Comparison of ENCODE assay signal across 8 cellular contexts in genomic region chr19:2775556-2776430, GRCh38. TPM values are rescaled to one million over a fixed set of nuclear protein-coding genes. Genes with fewer than 3 reads are reported as not detected.
A peak's percentile ranks its signal among the peaks of the same experiment; 100 is the strongest.
DNase-seq lines count a peak whose midpoint lies in the region; ATAC-seq and TF ChIP-seq lines count a peak whose summit lies in the region.

No MANE protein-coding gene starts in this region.

- DNase-seq in M059J (ENCODE audit: low read depth) (peak; percentile 81), fibroblast of villous mesenchyme (ENCODE audit: low read depth) (peak; percentile 88), sigmoid colon (no peak), aorta (peak; percentile 79 to 86), NCI-H2171 treated with DMSO at 0.1 percent for 48 hours (lab: John Stamatoyannopoulos, UW) (no peak), NCI-H446 (lab: John Stamatoyannopoulos, UW) (no peak)
- DNase-seq in activated T-cell treated with anti-CD3 and anti-CD28 coated beads, Interleukin-2, amount 50 U/mL, for 48 hours, result peak; percentile 86

- H3K9me3 ChIP-seq in sigmoid colon, result no peaks in the 10 kb centered on the region
- no peaks in the 10 kb centered on the region for H3K9me3 ChIP-seq in aorta (ENCODE audit: control insufficient read depth, low read length)

- H3K36me3 ChIP-seq in sigmoid colon (no peaks in the 10 kb centered on the region), aorta (ENCODE audit: control insufficient read depth in 1 of 2, insufficient read depth in 2 of 2, low read length in 1 of 2) (no peaks in the 10 kb centered on the region)

- no peak for TF ChIP-seq CTCF in fibroblast of villous mesenchyme (IDR thresholded peaks at IDR 0.05; ENCODE audit: insufficient read depth, low read depth, low read length)
- no peak for TF ChIP-seq CTCF in sigmoid colon (IDR thresholded peaks at IDR 0.05)

- ATAC-seq in aorta (ENCODE audit: low FRiP score) (no peak), HG03432 (IDR thresholded peaks at IDR 0.05; ENCODE audit: unreplicated experiment) (no peak)

- H3K4me1 ChIP-seq in sigmoid colon, result peaks cover 0 to 61% (median 45%) of the 10 kb centered on the region in 4 donors
- H3K4me1 ChIP-seq in aorta (ENCODE audit: control insufficient read depth in 1 of 2, insufficient read depth in 2 of 2, low read length in 2 of 2), result no peaks in the 10 kb centered on the region

- H3K27me3 ChIP-seq in sigmoid colon, result no peaks in the 10 kb centered on the region
- no peaks in the 10 kb centered on the region for H3K27me3 ChIP-seq in aorta (ENCODE audit: control insufficient read depth in 1 of 2, insufficient read depth in 2 of 2, low read length in 1 of 2)

- WGBS in sigmoid colon, 2 donors, result 63 to 81% methylated on average over 29 of the region's 29 CpGs
- WGBS in aorta, 2 donors, result 86 to 89% methylated on average over 29 of the region's 29 CpGs

- intact Hi-C loops in sigmoid colon (cut with DNase I), result no loop called here
- intact Hi-C loops in aorta (cut with DNase I), result no loop called here

- H3K4me3 ChIP-seq in fibroblast of villous mesenchyme (ENCODE audit: low read depth, low read length) (peak overlapping the region; percentile 43), sigmoid colon (peak overlapping the region in 1 of 4 donors; percentile 14), aorta (ENCODE audit: low read length in 2 of 2) (no peak overlapping the region)

- H3K27ac ChIP-seq in sigmoid colon (peak overlapping the region; percentile 48 to 70 (median 55)), aorta (ENCODE audit: low read depth in 1 of 2, low read length in 2 of 2) (no peak overlapping the region)

- no peak for TF ChIP-seq POLR2A in sigmoid colon (IDR thresholded peaks at IDR 0.05)

- TF ChIP-seq EP300 in sigmoid colon (IDR thresholded peaks at IDR 0.05), result no peak

RNA-seq across cellular contexts. Expression of gene SGTA, which starts 7.3 kb away (rescaled TPM):
- total RNA-seq in M059J (2014; rRNA removed; shearing (Covaris generic)), result 60.4 and 87.9 TPM in 2 replicates
- total RNA-seq in fibroblast of villous mesenchyme, result 44.5 and 50.9 TPM in 2 replicates
- total RNA-seq in sigmoid colon, result 10 to 100 TPM; 42.5 to 48.1 (median 45.2) TPM
- 10 to 100 TPM; 51.1 to 80.7 (median 55.0) TPM for polyA plus RNA-seq in sigmoid colon
- total RNA-seq in aorta, result 10 to 100 TPM; 31.5 to 32.9 TPM
- 10 to 100 TPM; 30.6 to 55.1 TPM for polyA plus RNA-seq in aorta

RNA-seq across cellular contexts. Expression of gene THOP1, which starts 9.5 kb away (rescaled TPM):
- 61.7 and 134 TPM in 2 replicates for total RNA-seq in M059J (2014; rRNA removed; shearing (Covaris generic))
- total RNA-seq in fibroblast of villous mesenchyme, result 65.7 and 72.5 TPM in 2 replicates
- 10 to 100 TPM; 23.2 to 61.8 (median 33.9) TPM for total RNA-seq in sigmoid colon
- polyA plus RNA-seq in sigmoid colon, result 10 to 100 TPM; 30.0 to 97.0 (median 51.1) TPM
- 10 to 100 TPM; 26.4 to 33.2 TPM for total RNA-seq in aorta
- 10 to 100 TPM in 1 of 2 donors, 1 to 10 TPM in 1; 9.3 to 55.4 TPM for polyA plus RNA-seq in aorta

RNA-seq across cellular contexts. Expression of gene SLC39A3, which starts 36.0 kb away (rescaled TPM):
- 73.7 and 80.4 TPM in 2 replicates for total RNA-seq in M059J (2014; rRNA removed; shearing (Covaris generic))
- total RNA-seq in fibroblast of villous mesenchyme, result 25.9 and 37.0 TPM in 2 replicates
- total RNA-seq in sigmoid colon, result 10 to 100 TPM; 15.5 to 21.7 (median 17.5) TPM
- polyA plus RNA-seq in sigmoid colon, result 10 to 100 TPM in 1 of 3 donors, 1 to 10 TPM in 2; 7.2 to 35.4 (median 7.4) TPM
- 10 to 100 TPM; 13.6 to 14.1 TPM for total RNA-seq in aorta
- 10 to 100 TPM in 1 of 2 donors, 1 to 10 TPM in 1; 6.0 to 19.6 TPM for polyA plus RNA-seq in aorta

RNA-seq across cellular contexts. Expression of gene ZNF554, which starts 43.9 kb away (rescaled TPM):
- total RNA-seq in M059J (2014; rRNA removed; shearing (Covaris generic)), result 4.6 and 4.9 TPM in 2 replicates
- total RNA-seq in fibroblast of villous mesenchyme (3.2 and 3.5 TPM in 2 replicates), sigmoid colon (1 to 10 TPM; 3.3 to 8.1 (median 4.2) TPM), aorta (1 to 10 TPM; 3.4 to 6.1 TPM)
- polyA plus RNA-seq in sigmoid colon (1 to 10 TPM; 1.2 to 2.5 (median 2.4) TPM), aorta (1 to 10 TPM in 1 of 2 donors, under 1 TPM in 1; 0.38 to 4.4 TPM)

RNA-seq across cellular contexts. Expression of gene DIRAS1, which starts 54.6 kb away (rescaled TPM):
- total RNA-seq in M059J (2014; rRNA removed; shearing (Covaris generic)), result 1.2 and 1.6 TPM in 2 replicates
- under 0.01 and 0.32 TPM in 2 replicates for total RNA-seq in fibroblast of villous mesenchyme
- 1 to 10 TPM in 2 of 4 donors, under 1 TPM in 2; 0.33 to 2.2 (median 1.2) TPM for total RNA-seq in sigmoid colon
- 1 to 10 TPM in 2 of 3 donors, under 1 TPM in 1; 0.60 to 1.6 (median 1.6) TPM for polyA plus RNA-seq in sigmoid colon
- total RNA-seq in aorta, result 1 to 10 TPM; 1.7 to 3.5 TPM
- under 1 TPM in 1 of 2 donors, not detected in 1; 0.13 TPM for polyA plus RNA-seq in aorta

Comparison
In these comparisons a context has a peak if more than half of its experiments do, and no peak if none do; other contexts are left out.
1. DNase-seq: peak in M059J (single experiment), activated T-cell treated with anti-CD3 and anti-CD28 coated beads, Interleukin-2, amount 50 U/mL, for 48 hours (2 of 2), fibroblast of villous mesenchyme (single experiment) and aorta (2 of 2); none in sigmoid colon (single experiment), NCI-H2171 treated with DMSO at 0.1 percent for 48 hours (single experiment) and NCI-H446 (0 of 2).
2. H3K27ac ChIP-seq: peak in sigmoid colon (4 of 4); none in aorta (0 of 2).